In genomic region chr1:186541003-186541402, GRCh38 we compare ENCODE assay signal across 1 cellular context.
TF ChIP-seq lines count a peak whose summit lies in the region.

No MANE protein-coding gene starts in this region.

TF ChIP-seq in HCT116, 20 proteins besides CTCF, POLR2A, EP300 and RAD21 (continued from another document):
- TF ChIP-seq REST (IDR thresholded peaks at IDR 0.05; ENCODE audit: low read depth), result no peak
- TF ChIP-seq YY1 (IDR thresholded peaks at IDR 0.05; ENCODE audit: extremely low read depth, insufficient replicate concordance, low read depth, low read length), result no peak
- TF ChIP-seq POLR2AphosphoS5 (IDR thresholded peaks at IDR 0.05; ENCODE audit: low read depth, low read length), result no peak
- no peak for TF ChIP-seq MAX (IDR thresholded peaks at IDR 0.05)
- TF ChIP-seq TCF7L2 (IDR thresholded peaks at IDR 0.05; ENCODE audit: borderline replicate concordance, extremely low read depth, insufficient read depth, insufficient read length), result no peak
- TF ChIP-seq EZH2phosphoT487 (IDR thresholded peaks at IDR 0.05; ENCODE audit: borderline replicate concordance), result no peak
- no peak for TF ChIP-seq ZFX (IDR thresholded peaks at IDR 0.05)
